Comparison of ENCODE assay signal across 1 cellular context in the genomic region with DNA sequence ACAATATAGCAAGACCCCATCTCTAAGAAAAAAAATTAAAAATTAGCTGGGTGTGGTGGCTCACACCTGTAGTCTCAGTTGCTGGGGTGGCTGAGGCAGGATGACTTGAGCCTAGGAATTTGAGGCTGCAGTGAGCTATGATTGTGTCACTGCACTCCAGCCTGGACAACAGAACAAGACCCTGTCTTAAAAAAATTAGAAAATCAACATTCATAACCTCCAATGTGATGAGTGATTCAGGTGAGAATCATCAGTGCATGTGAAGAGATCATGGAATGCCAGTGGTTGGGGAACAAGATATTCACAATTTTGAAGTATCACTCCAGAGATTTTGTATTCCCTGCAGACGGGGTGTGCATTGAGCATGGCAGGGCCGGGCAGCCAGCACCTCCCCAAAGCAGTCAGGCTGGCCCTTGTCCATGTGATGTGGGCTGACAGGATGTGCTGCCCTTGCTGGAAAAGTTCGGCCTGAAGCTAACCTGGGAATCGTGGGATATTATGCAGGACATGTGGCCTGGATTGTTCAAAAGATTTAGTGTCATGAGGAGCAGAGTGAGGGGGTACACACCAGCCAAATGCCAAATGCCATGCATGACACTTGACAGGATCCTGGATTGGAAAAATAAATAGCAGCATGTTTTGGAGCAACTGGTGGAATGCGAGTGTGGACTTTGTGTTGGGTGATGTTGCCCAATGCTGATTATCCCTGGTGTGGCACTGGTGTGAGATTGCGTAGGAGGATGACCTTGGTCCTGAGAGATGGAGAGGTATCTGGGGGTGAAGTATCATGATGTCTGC.
TF ChIP-seq lines count a peak whose summit lies in the region.

No MANE protein-coding gene starts in this region.

TF ChIP-seq in HepG2, 621 proteins besides CTCF, POLR2A, EP300 and RAD21 (continued from another document and continues in another):
- TF ChIP-seq, protein P1, sequence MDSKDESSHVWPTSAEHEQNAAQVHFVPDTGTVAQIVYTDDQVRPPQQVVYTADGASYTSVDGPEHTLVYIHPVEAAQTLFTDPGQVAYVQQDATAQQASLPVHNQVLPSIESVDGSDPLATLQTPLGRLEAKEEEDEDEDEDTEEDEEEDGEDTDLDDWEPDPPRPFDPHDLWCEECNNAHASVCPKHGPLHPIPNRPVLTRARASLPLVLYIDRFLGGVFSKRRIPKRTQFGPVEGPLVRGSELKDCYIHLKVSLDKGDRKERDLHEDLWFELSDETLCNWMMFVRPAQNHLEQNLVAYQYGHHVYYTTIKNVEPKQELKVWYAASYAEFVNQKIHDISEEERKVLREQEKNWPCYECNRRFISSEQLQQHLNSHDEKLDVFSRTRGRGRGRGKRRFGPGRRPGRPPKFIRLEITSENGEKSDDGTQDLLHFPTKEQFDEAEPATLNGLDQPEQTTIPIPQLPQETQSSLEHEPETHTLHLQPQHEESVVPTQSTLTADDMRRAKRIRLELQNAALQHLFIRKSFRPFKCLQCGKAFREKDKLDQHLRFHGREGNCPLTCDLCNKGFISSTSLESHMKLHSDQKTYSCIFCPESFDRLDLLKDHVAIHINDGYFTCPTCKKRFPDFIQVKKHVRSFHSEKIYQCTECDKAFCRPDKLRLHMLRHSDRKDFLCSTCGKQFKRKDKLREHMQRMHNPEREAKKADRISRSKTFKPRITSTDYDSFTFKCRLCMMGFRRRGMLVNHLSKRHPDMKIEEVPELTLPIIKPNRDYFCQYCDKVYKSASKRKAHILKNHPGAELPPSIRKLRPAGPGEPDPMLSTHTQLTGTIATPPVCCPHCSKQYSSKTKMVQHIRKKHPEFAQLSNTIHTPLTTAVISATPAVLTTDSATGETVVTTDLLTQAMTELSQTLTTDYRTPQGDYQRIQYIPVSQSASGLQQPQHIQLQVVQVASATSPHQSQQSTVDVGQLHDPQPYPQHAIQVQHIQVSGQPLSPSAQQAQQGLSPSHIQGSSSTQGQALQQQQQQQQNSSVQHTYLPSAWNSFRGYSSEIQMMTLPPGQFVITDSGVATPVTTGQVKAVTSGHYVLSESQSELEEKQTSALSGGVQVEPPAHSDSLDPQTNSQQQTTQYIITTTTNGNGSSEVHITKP (CRISPR knock-in tag; IDR thresholded peaks at IDR 0.05; ENCODE audit: low read depth) = no peak; the same call in 1 of the 2 replicates
- TF ChIP-seq PATZ1 (CRISPR knock-in tag; IDR thresholded peaks at IDR 0.05) (peak; percentile 83), NKX3-1 (CRISPR knock-in tag; IDR thresholded peaks at IDR 0.05) (peak; percentile 53; the same call in 1 of the 2 replicates), ZSCAN25 (CRISPR knock-in tag; IDR thresholded peaks at IDR 0.05) (no peak; the same call in 1 of the 2 replicates), ZNF709 (CRISPR knock-in tag; IDR thresholded peaks at IDR 0.05) (peak; percentile 51; the same call in 1 of the 2 replicates), ZNF572 (CRISPR knock-in tag; IDR thresholded peaks at IDR 0.05) (no peak), ISL2 (CRISPR knock-in tag; IDR thresholded peaks at IDR 0.05) (peak; percentile 83), GFI1 (CRISPR knock-in tag; IDR thresholded peaks at IDR 0.05; ENCODE audit: borderline replicate concordance) (peak; percentile 81), HMG20A (CRISPR knock-in tag; IDR thresholded peaks at IDR 0.05; ENCODE audit: borderline replicate concordance) (peak; percentile 94), ZNF775 (CRISPR knock-in tag; IDR thresholded peaks at IDR 0.05; ENCODE audit: borderline replicate concordance) (no peak), ZNF784 (CRISPR knock-in tag; IDR thresholded peaks at IDR 0.05; ENCODE audit: borderline replicate concordance) (no peak), ZNF329 (CRISPR knock-in tag; IDR thresholded peaks at IDR 0.05; ENCODE audit: low read depth) (peak; percentile 56; the same call in 1 of the 2 replicates), RAD51 (IDR thresholded peaks at IDR 0.05; ENCODE audit: borderline replicate concordance) (no peak), ZNF720 (CRISPR knock-in tag; IDR thresholded peaks at IDR 0.05) (no peak), RNF2 (conservative IDR thresholded peaks at IDR 0.05; ENCODE audit: low read depth) (no peak), ZNF207 (IDR thresholded peaks at IDR 0.05; ENCODE audit: borderline replicate concordance) (no peak), ZNF550 (CRISPR knock-in tag; IDR thresholded peaks at IDR 0.05; ENCODE audit: borderline replicate concordance) (0 out of 2 replicates have a peak, but pooled peaks have one; percentile 33), CSRNP1 (CRISPR knock-in tag; IDR thresholded peaks at IDR 0.05) (no peak), ZNF326 (CRISPR knock-in tag; IDR thresholded peaks at IDR 0.05; ENCODE audit: borderline replicate concordance) (no peak), TMF1 (CRISPR knock-in tag; IDR thresholded peaks at IDR 0.05; ENCODE audit: low read depth) (no peak), ZNF230 (CRISPR knock-in tag; IDR thresholded peaks at IDR 0.05) (no peak), NAIF1 (CRISPR knock-in tag; IDR thresholded peaks at IDR 0.05; ENCODE audit: borderline replicate concordance) (no peak), SP4 (CRISPR knock-in tag; IDR thresholded peaks at IDR 0.05) (no peak), ARID5B (CRISPR knock-in tag; IDR thresholded peaks at IDR 0.05) (peak; percentile 99), RARG (CRISPR knock-in tag; IDR thresholded peaks at IDR 0.05; ENCODE audit: low read depth) (no peak), PAF1 (CRISPR knock-in tag; IDR thresholded peaks at IDR 0.05) (no peak), MAFK (conservative IDR thresholded peaks at IDR 0.05 in 1 of 2, IDR thresholded peaks at IDR 0.05 in 1 of 2; ENCODE audit: low read length in 2 of 2) (peak in 1 of 2 experiments; percentile 18; a peak in 2 of 4 replicates), ZNF589 (CRISPR knock-in tag; conservative IDR thresholded peaks at IDR 0.05) (peak; percentile 81; the same call in 1 of the 2 replicates), ISX (CRISPR knock-in tag; conservative IDR thresholded peaks at IDR 0.05) (no peak), ZNF235 (CRISPR knock-in tag; IDR thresholded peaks at IDR 0.05; ENCODE audit: borderline replicate concordance) (no peak)
- TF ChIP-seq, protein P2, sequence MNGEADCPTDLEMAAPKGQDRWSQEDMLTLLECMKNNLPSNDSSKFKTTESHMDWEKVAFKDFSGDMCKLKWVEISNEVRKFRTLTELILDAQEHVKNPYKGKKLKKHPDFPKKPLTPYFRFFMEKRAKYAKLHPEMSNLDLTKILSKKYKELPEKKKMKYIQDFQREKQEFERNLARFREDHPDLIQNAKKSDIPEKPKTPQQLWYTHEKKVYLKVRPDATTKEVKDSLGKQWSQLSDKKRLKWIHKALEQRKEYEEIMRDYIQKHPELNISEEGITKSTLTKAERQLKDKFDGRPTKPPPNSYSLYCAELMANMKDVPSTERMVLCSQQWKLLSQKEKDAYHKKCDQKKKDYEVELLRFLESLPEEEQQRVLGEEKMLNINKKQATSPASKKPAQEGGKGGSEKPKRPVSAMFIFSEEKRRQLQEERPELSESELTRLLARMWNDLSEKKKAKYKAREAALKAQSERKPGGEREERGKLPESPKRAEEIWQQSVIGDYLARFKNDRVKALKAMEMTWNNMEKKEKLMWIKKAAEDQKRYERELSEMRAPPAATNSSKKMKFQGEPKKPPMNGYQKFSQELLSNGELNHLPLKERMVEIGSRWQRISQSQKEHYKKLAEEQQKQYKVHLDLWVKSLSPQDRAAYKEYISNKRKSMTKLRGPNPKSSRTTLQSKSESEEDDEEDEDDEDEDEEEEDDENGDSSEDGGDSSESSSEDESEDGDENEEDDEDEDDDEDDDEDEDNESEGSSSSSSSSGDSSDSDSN (CRISPR knock-in tag; IDR thresholded peaks at IDR 0.05) = peak; percentile 63
- TF ChIP-seq, protein P3, sequence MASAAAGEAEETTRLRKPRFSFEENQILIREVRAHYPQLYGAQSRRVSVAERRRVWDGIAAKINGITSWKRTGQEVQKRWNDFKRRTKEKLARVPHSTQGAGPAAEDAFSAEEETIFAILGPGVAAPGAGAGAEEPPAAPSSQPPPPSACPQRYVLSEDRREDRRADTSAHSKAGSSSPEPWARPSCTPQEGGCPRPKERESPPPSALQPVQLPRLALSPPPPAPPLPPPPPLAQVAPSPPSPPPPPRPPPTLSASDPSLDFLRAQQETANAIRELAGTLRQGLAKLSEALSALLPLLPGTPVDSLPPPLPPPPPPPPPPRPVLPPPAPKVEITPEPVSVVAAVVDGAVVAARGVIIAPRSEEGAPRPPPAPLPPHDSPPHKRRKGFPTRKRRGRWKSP (CRISPR knock-in tag; IDR thresholded peaks at IDR 0.05) = peak; percentile 70; the same call in 1 of the 2 replicates
- TF ChIP-seq, protein P4, sequence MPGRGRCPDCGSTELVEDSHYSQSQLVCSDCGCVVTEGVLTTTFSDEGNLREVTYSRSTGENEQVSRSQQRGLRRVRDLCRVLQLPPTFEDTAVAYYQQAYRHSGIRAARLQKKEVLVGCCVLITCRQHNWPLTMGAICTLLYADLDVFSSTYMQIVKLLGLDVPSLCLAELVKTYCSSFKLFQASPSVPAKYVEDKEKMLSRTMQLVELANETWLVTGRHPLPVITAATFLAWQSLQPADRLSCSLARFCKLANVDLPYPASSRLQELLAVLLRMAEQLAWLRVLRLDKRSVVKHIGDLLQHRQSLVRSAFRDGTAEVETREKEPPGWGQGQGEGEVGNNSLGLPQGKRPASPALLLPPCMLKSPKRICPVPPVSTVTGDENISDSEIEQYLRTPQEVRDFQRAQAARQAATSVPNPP (CRISPR knock-in tag; IDR thresholded peaks at IDR 0.05) = no peak
- TF ChIP-seq, protein P5, sequence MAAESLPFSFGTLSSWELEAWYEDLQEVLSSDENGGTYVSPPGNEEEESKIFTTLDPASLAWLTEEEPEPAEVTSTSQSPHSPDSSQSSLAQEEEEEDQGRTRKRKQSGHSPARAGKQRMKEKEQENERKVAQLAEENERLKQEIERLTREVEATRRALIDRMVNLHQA (CRISPR knock-in tag; IDR thresholded peaks at IDR 0.05) = no peak
